ENCODE assay signal across 22 cellular contexts in the genomic region with DNA sequence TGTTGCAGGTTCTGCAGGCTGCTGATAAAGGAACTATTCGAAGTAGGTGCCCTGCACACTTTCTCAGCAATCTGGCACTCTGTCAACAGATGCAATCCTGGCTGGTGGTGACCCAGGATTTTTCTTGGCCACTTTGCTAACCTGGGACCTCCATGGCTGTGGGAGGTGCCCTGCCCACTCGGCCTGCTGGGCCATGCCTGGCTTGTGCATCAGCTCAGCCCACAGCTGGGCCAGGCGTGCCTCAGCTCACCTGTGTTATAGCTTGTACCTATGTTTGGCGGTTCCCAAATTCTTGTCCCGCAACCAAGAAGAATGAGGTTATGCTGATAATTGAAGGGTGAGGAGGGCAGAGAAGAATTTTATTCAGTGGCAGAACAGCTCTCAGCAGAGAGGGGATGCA.
"Had no signal": no experiment of that assay in that cellular context is flagged by ENCODE, and none has a peak within 500 bp of the region (broad histone marks: within the 10 kb centered on the region; RNA-seq: fewer than 3 reads in every experiment).

No MANE protein-coding gene starts in this region.

- H3K4me3 ChIP-seq: SJSA1 had no signal

- H3K27me3 ChIP-seq: SJSA1 had no signal

- H3K9me3 Mint-ChIP-seq: T-cell; T-helper 1 cell treated with Interleukin-12 subunit alpha and Interleukin-12 subunit beta and Interleukin-4 antibody, amounts not matched to agents 30 μg/mL and 1 μg/mL, for 36 hours had no signal

- H3K9ac ChIP-seq: SK-N-SH had no signal

- H3K4me1 ChIP-seq: SJSA1 had no signal

- H3K36me3 ChIP-seq: SJSA1 had no signal

- H3K36me3 Mint-ChIP-seq: T-cell had no signal

- DNase-seq: KBM-7, MV-4-11, NCI-H1048, NCI-H1105, NCI-H1417, NCI-H1436 treated with DMSO at 0.1 percent for 48 hours, NCI-H1694, NCI-H187 treated with DMSO at 0.1 percent for 48 hours, NCI-H2029 treated with DMSO at 0.1 percent for 48 hours, NCI-H2107, NCI-H2227 treated with DMSO at 0.1 percent for 48 hours, NCI-H524, NCI-H526 treated with DMSO at 0.1 percent for 48 hours, NCI-H774, Right ventricle myocardium superior, RPMI8226, SIG-M5, SK-N-SH, SW 1271, T-cell had no signal

- H3K27ac ChIP-seq: SJSA1 had no signal

- H3K4me1 Mint-ChIP-seq: T-cell had no signal

- H3K4me2 ChIP-seq: SK-N-SH had no signal

- ATAC-seq: T-cell had no signal

- H3K4me3 Mint-ChIP-seq: T-cell; T-helper 1 cell treated with Interleukin-12 subunit alpha and Interleukin-12 subunit beta and Interleukin-4 antibody, amounts not matched to agents 30 μg/mL and 1 μg/mL, for 36 hours had no signal

- H3K9me2 ChIP-seq: SK-N-SH had no signal

- H3K9me3 ChIP-seq: SJSA1, SK-N-SH had no signal

- H3K27ac Mint-ChIP-seq: T-cell; T-helper 1 cell treated with Interleukin-12 subunit alpha and Interleukin-12 subunit beta and Interleukin-4 antibody, amounts not matched to agents 30 μg/mL and 1 μg/mL, for 36 hours had no signal
